Comparison of ENCODE assay signal across 4 cellular contexts in the genomic region with DNA sequence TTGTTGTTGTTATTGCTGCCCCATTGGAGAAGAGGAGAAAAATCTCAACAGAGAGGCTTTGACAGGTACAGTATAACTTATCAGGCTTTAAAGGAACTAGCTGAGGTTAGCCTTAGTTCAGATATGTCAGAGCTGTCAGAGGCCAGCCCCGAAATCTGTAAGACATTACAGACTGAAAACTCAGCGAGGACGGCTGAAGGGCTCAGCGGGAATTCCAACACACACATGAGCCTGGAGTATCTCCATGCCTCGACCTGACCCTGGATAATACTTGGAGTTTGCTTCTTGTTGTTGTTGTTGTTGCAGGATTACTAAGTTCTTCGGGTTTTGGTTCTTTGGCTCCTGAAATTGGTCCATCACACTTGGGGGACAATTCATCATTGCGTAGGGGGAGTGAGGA.
"Had no signal": no experiment of that assay in that cellular context is flagged by ENCODE, and none has a peak within 500 bp of the region (broad histone marks: within the 10 kb centered on the region; RNA-seq: fewer than 3 reads in every experiment).

No MANE protein-coding gene starts in this region.

- DNase-seq: H9, HCEC 1CT, IMR-90 had no signal

- H3K9me3 Mint-ChIP-seq: GM23338, H9 had no signal

- H3K4me3 ChIP-seq: GM23338 had no signal

- ATAC-seq: GM23338 had no signal

- H3K4me3 Mint-ChIP-seq: GM23338, H9 had no signal

- H3K27ac Mint-ChIP-seq: GM23338, H9 had no signal
